Comparison of ENCODE assay signal across 12 cellular contexts in genomic region chr10:79220296-79220695, GRCh38.
DNase-seq lines count a peak whose midpoint lies in the region; ATAC-seq and TF ChIP-seq lines count a peak whose summit lies in the region.
"Had no signal": no experiment of that assay in that cellular context is flagged by ENCODE, and none has a peak within 500 bp of the region (broad histone marks: within the 10 kb centered on the region; RNA-seq: fewer than 3 reads in every experiment).

No MANE protein-coding gene starts in this region.

- peak overlapping the region; percentile 23 for H3K23ac ChIP-seq in neuronal stem cell (ENCODE audit: low read depth, low read length, poor library complexity)

- peak overlapping the region; percentile 93 for H3K18ac ChIP-seq in neuronal stem cell (ENCODE audit: low read length)

- peaks cover 52% of the 10 kb centered on the region for H3K4me1 Mint-ChIP-seq in glutamatergic neuron (ENCODE audit: low read depth, unreplicated experiment)

- POLR2A ChIA-PET in AG04450 (lab: Yijun Ruan, JAX): interaction anchor here (0.8 kb wide), 1 partner anchor 16 kb away, joined by 3 read pairs; no protein-coding TSS in a partner anchor

- H3K36me3 Mint-ChIP-seq in glutamatergic neuron (ENCODE audit: unreplicated experiment): peaks cover 3% of the 10 kb centered on the region

- H2AK5ac ChIP-seq in neuronal stem cell (ENCODE audit: low read depth, low read length): peak overlapping the region; percentile 7

- H3K27ac Mint-ChIP-seq in glutamatergic neuron (ENCODE audit: unreplicated experiment): peak overlapping the region; percentile 98
- H3K27ac Mint-ChIP-seq: activated naive CD4-positive, alpha-beta T cell treated with anti-CD3 and anti-CD28 coated beads for 36 hours had no signal

- no peak overlapping the region for H2BK12ac ChIP-seq in neuronal stem cell (ENCODE audit: low read length)

- H2BK5ac ChIP-seq in neuronal stem cell (ENCODE audit: low read length): peak overlapping the region; percentile 0

- no CpG with 5 or more reads among the region's 7 CpGs for WGBS in neuronal stem cell (ENCODE audit: extremely low coverage in 2 of 2, insufficient read length in 2 of 2, insufficient replicate concordance in 1 of 2), 2 donors

- peaks cover 37 to 47% of the 10 kb centered on the region in 2 donors for H3K4me1 ChIP-seq in neuronal stem cell (ENCODE audit: control insufficient read depth in 2 of 2, insufficient read depth in 1 of 2, low read depth in 1 of 2, low read length in 2 of 2)

- H3K36me3 ChIP-seq in neuronal stem cell (replicated peaks in 1 of 2; ENCODE audit: control insufficient read depth in 2 of 2, insufficient read depth in 2 of 2, low read length in 2 of 2): peaks cover 20 to 87% of the 10 kb centered on the region in 2 donors

- H3K9me3 ChIP-seq in AG04450 (ENCODE audit: control insufficient read depth, insufficient read depth, low read length) (no peaks in the 10 kb centered on the region; the same call in 1 of the 2 replicates), neuronal stem cell (replicated peaks in 1 of 2; ENCODE audit: control insufficient read depth in 2 of 2, insufficient read depth in 1 of 2, low read depth in 1 of 2, low read length in 2 of 2) (peaks cover 0 to 3% of the 10 kb centered on the region in 2 donors)
- H3K9me3 ChIP-seq: neutrophil, testis had no signal

- no peak overlapping the region for H3K9ac ChIP-seq in neuronal stem cell (ENCODE audit: low read depth, low read length, poor library complexity)

- CTCF ChIA-PET in AG04450 (lab: Charles Lee): interaction anchor here (0.5 kb wide), 1 partner anchor 560 kb away, joined by 3 read pairs; no protein-coding TSS in a partner anchor

- H3K9me3 Mint-ChIP-seq in glutamatergic neuron (ENCODE audit: unreplicated experiment): peaks cover 34% of the 10 kb centered on the region
- H3K9me3 Mint-ChIP-seq: activated naive CD4-positive, alpha-beta T cell treated with anti-CD3 and anti-CD28 coated beads for 36 hours had no signal

- no peaks in the 10 kb centered on the region for H3K79me1 ChIP-seq in neuronal stem cell (ENCODE audit: low read depth, low read length)

- H3K4me2 ChIP-seq in neuronal stem cell (ENCODE audit: insufficient read depth, low read length, poor library complexity, severe bottlenecking): no peak overlapping the region

- no peak overlapping the region for H3K4ac ChIP-seq in neuronal stem cell (ENCODE audit: low read length)

- H4K91ac ChIP-seq in neuronal stem cell (ENCODE audit: low read depth, low read length, poor library complexity): no peak overlapping the region

- no peak overlapping the region for H2BK120ac ChIP-seq in neuronal stem cell (ENCODE audit: low read depth, low read length)

- DNase-seq in AG04450 (ENCODE audit: low read depth, low spot score): no peak
- peak; percentile 11 for DNase-seq in NCI-H2227 treated with DMSO at 0.1 percent for 48 hours (lab: John Stamatoyannopoulos, UW)
- DNase-seq in glutamatergic neuron: no peak
- no peak for DNase-seq in neuronal stem cell (ENCODE audit: low spot score)
- DNase-seq in occipital lobe (lab: John Stamatoyannopoulos, UW): no peak
- no peak for DNase-seq in NCI-H2171 treated with DMSO at 0.1 percent for 48 hours (lab: John Stamatoyannopoulos, UW)
- no peak for DNase-seq in NCI-H345 (lab: John Stamatoyannopoulos, UW)
- DNase-seq: activated naive CD4-positive, alpha-beta T cell treated with anti-CD3 and anti-CD28 coated beads for 36 hours; HCEC 1CT had no signal

- peaks cover 24% of the 10 kb centered on the region for H3K27me3 Mint-ChIP-seq in glutamatergic neuron (ENCODE audit: unreplicated experiment)

- ATAC-seq in HG03097 (IDR thresholded peaks at IDR 0.05; ENCODE audit: low FRiP score, unreplicated experiment): no peak

- H2AFZ ChIP-seq in neuronal stem cell (ENCODE audit: low read length): no peak overlapping the region

- H3K14ac ChIP-seq in neuronal stem cell (ENCODE audit: low read length): no peak overlapping the region

- TF ChIP-seq CTCF in AG04450 (IDR thresholded peaks at IDR 0.05; ENCODE audit: low read depth, low read length) (no peak), glutamatergic neuron (IDR thresholded peaks at IDR 0.05; ENCODE audit: partially characterized antibody, unreplicated experiment) (no peak)

- no peak overlapping the region for H4K8ac ChIP-seq in neuronal stem cell (ENCODE audit: low read depth, low read length)

- H3K27ac ChIP-seq in AG04450 (ENCODE audit: low read depth, low read length): peak overlapping the region; percentile 52
- H3K27ac ChIP-seq in neuronal stem cell (replicated peaks; ENCODE audit: low read length): no peak overlapping the region
- H3K27ac ChIP-seq: neutrophil, testis had no signal

- H2BK15ac ChIP-seq in neuronal stem cell (ENCODE audit: low read length): no peak overlapping the region

- H3K27me3 ChIP-seq in AG04450 (ENCODE audit: control insufficient read depth, insufficient read depth, low read length) (no peaks in the 10 kb centered on the region), neuronal stem cell (ENCODE audit: control insufficient read depth in 3 of 3, insufficient read depth in 3 of 3, low read depth in 1 of 3, low read length in 3 of 3) (no peaks in the 10 kb centered on the region)
- H3K27me3 ChIP-seq: neutrophil, testis had no signal

- no peak overlapping the region for H3K4me3 ChIP-seq in AG04450 (ENCODE audit: low read depth, low read length)
- no peak overlapping the region for H3K4me3 ChIP-seq in neuronal stem cell (ENCODE audit: low read length in 2 of 2)
- H3K4me3 ChIP-seq: testis had no signal

- peak overlapping the region; percentile 69 for H3K4me3 Mint-ChIP-seq in glutamatergic neuron (ENCODE audit: unreplicated experiment)
- H3K4me3 Mint-ChIP-seq: activated naive CD4-positive, alpha-beta T cell treated with anti-CD3 and anti-CD28 coated beads for 36 hours had no signal
